11 cellular contexts compared by ENCODE assay signal in the genomic region with DNA sequence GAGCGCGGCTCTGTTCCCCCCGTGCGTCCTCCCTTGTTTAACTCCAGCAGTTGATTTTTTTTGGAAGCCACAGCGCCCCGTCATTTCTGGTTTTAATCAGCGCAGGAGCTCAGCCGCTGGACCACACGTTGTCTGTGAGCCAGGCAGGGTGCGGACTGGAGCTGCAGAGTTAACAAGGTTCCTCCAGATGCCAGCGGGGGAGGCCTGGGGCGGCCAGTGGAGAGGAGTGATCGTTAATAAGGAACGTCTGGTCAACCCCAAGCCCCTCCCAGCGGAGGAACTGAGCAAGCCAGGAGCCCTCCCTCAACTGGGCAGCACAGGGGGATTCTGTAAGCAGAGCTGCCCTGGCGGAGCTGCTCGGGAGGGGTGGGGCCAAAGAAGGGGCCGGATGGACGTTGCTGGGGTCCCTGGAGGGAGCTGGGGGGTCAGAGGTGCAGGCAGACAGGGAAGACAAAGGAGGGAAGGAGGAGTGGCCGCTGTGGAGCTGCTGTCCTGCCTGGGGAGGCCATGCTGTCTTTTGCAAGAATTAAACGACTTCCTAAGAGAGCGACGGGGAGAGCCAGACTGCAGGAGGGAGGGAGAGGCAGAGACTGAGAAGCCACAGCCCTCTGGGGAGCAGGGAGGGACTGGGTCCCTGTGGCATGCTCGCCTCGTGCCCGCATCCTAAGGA.
A peak's percentile ranks its signal among the peaks of the same experiment; 100 is the strongest.
DNase-seq lines count a peak whose midpoint lies in the region; ATAC-seq and TF ChIP-seq lines count a peak whose summit lies in the region.
"Had no signal": no experiment of that assay in that cellular context is flagged by ENCODE, and none has a peak within 500 bp of the region (broad histone marks: within the 10 kb centered on the region; RNA-seq: fewer than 3 reads in every experiment).

No MANE protein-coding gene starts in this region.

- 31% methylated on average over 24 of the region's 26 CpGs for WGBS in smooth muscle cell (ENCODE audit: low lambda C conversion rate)

- H3K9me3 ChIP-seq in NT2/D1 (ENCODE audit: insufficient read depth, low read length) (no peaks in the 10 kb centered on the region), smooth muscle cell (replicated peaks; ENCODE audit: low read depth) (no peaks in the 10 kb centered on the region)
- H3K9me3 ChIP-seq: adrenal gland had no signal

- H3K27me3 ChIP-seq in NT2/D1 (ENCODE audit: insufficient read depth, insufficient read length) (no peaks in the 10 kb centered on the region), smooth muscle cell (ENCODE audit: low read depth) (no peaks in the 10 kb centered on the region)
- H3K27me3 ChIP-seq: adrenal gland had no signal

- no peak overlapping the region for H3K27ac ChIP-seq in smooth muscle cell (ENCODE audit: low read depth)
- H3K27ac ChIP-seq: adrenal gland, VCaP had no signal

- DNase-seq in NT2/D1 (ENCODE audit: low read depth, low spot score) (no peak), dedifferentiated amniotic fluid mesenchymal stem cell (ENCODE audit: extremely low spot score) (peak; percentile 16), iris pigment epithelial cell (ENCODE audit: low read depth) (peak; percentile 8), smooth muscle cell (lab: John Stamatoyannopoulos, UW; ENCODE audit: unreplicated experiment) (peak; percentile 33), NCI-H82 treated with DMSO at 0.1 percent for 48 hours (lab: John Stamatoyannopoulos, UW; ENCODE audit: unreplicated experiment) (no peak), DMS79 treated with DMSO at 0.1 percent for 48 hours (lab: John Stamatoyannopoulos, UW) (no peak)
- DNase-seq in stimulated activated CD4-positive, alpha-beta T cell treated with anti-CD3 and anti-CD28 coated beads, Interleukin-4, amount 100 ng/mL, for 1 hour: no peak
- DNase-seq: NCI-H748 treated with DMSO at 0.1 percent for 48 hours had no signal

- H3K9ac ChIP-seq in NT2/D1 (ENCODE audit: insufficient read length, low read depth) (peak overlapping the region; percentile 65), smooth muscle cell (ENCODE audit: low read depth) (no peak overlapping the region)

- ATAC-seq in HG03135 (IDR thresholded peaks at IDR 0.05; ENCODE audit: unreplicated experiment): no peak

- no peaks in the 10 kb centered on the region for H3F3A ChIP-seq in smooth muscle cell (ENCODE audit: low read depth)

- peaks cover 7% of the 10 kb centered on the region for H3K4me1 ChIP-seq in NT2/D1 (ENCODE audit: insufficient read depth, insufficient read length)
- H3K4me1 ChIP-seq in smooth muscle cell (ENCODE audit: low read depth): peaks cover 14% of the 10 kb centered on the region
- H3K4me1 ChIP-seq: adrenal gland had no signal

- no peak for TF ChIP-seq CTCF in smooth muscle cell (IDR thresholded peaks at IDR 0.05; ENCODE audit: borderline replicate concordance, insufficient read depth, poor library complexity, severe bottlenecking)

- peak overlapping the region; percentile 38 for H2AFZ ChIP-seq in smooth muscle cell (ENCODE audit: low read depth)

- H3K36me3 ChIP-seq in NT2/D1 (ENCODE audit: insufficient read depth, insufficient read length, low read length): no peaks in the 10 kb centered on the region
- H3K36me3 ChIP-seq in smooth muscle cell (ENCODE audit: low read depth): no peaks in the 10 kb centered on the region
- H3K36me3 ChIP-seq: adrenal gland had no signal

- no peaks in the 10 kb centered on the region for H4K20me1 ChIP-seq in smooth muscle cell (ENCODE audit: low read depth)

- no peaks in the 10 kb centered on the region for H3K79me2 ChIP-seq in smooth muscle cell (ENCODE audit: low read depth)

- H3K4me3 ChIP-seq in NT2/D1 (ENCODE audit: insufficient read length, low read depth) (no peak overlapping the region), smooth muscle cell (peak overlapping the region; percentile 35)

- peak overlapping the region; percentile 81 for H3K4me2 ChIP-seq in smooth muscle cell

Comparison
In these comparisons a context has a peak if more than half of its experiments do, and no peak if none do; other contexts are left out.
1. DNase-seq: peak in dedifferentiated amniotic fluid mesenchymal stem cell (single experiment), iris pigment epithelial cell (single experiment) and smooth muscle cell (single experiment); none in NT2/D1 (single experiment), NCI-H82 treated with DMSO at 0.1 percent for 48 hours (single experiment), stimulated activated CD4-positive, alpha-beta T cell treated with anti-CD3 and anti-CD28 coated beads, Interleukin-4, amount 100 ng/mL, for 1 hour (single experiment) and DMS79 treated with DMSO at 0.1 percent for 48 hours (single experiment).